Comparison of ENCODE assay signal across 1 cellular context in genomic region chr5:160266044-160266718, GRCh38.
TF ChIP-seq lines count a peak whose summit lies in the region.

No MANE protein-coding gene starts in this region.

TF ChIP-seq in GM23338, 12 proteins besides CTCF, POLR2A, EP300 and RAD21 (continued from another document):
- TF ChIP-seq CREB1 (CRISPR knock-in tag; IDR thresholded peaks at IDR 0.05; ENCODE audit: low read depth) (no peak), ZNF114 (CRISPR knock-in tag; IDR thresholded peaks at IDR 0.05) (no peak), EZH2 (IDR thresholded peaks at IDR 0.05; ENCODE audit: low read depth, unreplicated experiment) (no peak), ZNF331 (CRISPR knock-in tag; IDR thresholded peaks at IDR 0.05; ENCODE audit: low read depth) (no peak), EZH2phosphoT487 (IDR thresholded peaks at IDR 0.05; ENCODE audit: unreplicated experiment) (no peak), NANOG (IDR thresholded peaks at IDR 0.05; ENCODE audit: borderline replicate concordance) (no peak), REST (IDR thresholded peaks at IDR 0.05; ENCODE audit: unreplicated experiment) (no peak)
TF ChIP-seq in GM23338: peak in this region for 0.
